In the genomic region with DNA sequence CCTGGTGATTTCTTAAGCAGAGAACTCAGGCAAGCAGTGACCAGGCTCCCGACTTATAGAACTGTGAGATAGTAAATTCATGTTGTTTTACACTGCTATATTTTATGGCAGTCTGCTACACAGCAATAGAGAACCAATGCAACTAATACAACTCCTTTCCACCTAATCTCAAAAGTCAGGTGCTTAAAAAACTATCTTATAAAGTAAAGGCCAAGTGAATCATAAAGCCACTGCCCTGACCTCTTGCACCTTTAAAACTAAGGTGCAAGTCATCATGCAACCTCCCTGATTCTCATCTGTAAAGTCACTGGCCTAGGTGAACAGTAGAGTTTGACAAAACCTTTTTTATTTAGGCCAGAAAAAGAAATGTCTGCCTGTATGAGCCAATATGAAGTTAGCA, we compare ENCODE assay signal across 16 cellular contexts.
DNase-seq lines count a peak whose midpoint lies in the region; TF ChIP-seq lines count a peak whose summit lies in the region.
"Had no signal": no experiment of that assay in that cellular context is flagged by ENCODE, and none has a peak within 500 bp of the region (broad histone marks: within the 10 kb centered on the region; RNA-seq: fewer than 3 reads in every experiment).

No MANE protein-coding gene starts in this region.

- in situ Hi-C loops in GM13977 (cut with MboI; ENCODE audit: low pct_unique_long_range_greater_than_20kb, low sequenced_read_pairs, unreplicated experiment): no loop called here

- H3K27ac ChIP-seq in VCaP: peak overlapping the region; percentile 88
- H3K27ac ChIP-seq in thyroid gland: peak overlapping the region; percentile 76 to 84 (median 83)

- H3K4me1 ChIP-seq in thyroid gland: peaks cover 38 to 44% of the 10 kb centered on the region in 2 donors

- no peaks in the 10 kb centered on the region for H3K27me3 ChIP-seq in thyroid gland

- WGBS in thyroid gland, 2 donors: 90 to 100% methylated on average over 1 of the region's 1 CpG

- intact Hi-C loops in thyroid gland (cut with DNase I): no loop called here

- no peaks in the 10 kb centered on the region for H3K36me3 ChIP-seq in thyroid gland

- H3K36me3 Mint-ChIP-seq in activated naive CD4-positive, alpha-beta T cell treated with anti-CD3 and anti-CD28 coated beads, Interleukin-2, amount 50 U/mL, for 24 hours: no peaks in the 10 kb centered on the region
- no peaks in the 10 kb centered on the region for H3K36me3 Mint-ChIP-seq in nephron (ENCODE audit: low read depth)

- no peaks in the 10 kb centered on the region for H3K27me3 Mint-ChIP-seq in activated naive CD4-positive, alpha-beta T cell treated with anti-CD3 and anti-CD28 coated beads, Interleukin-2, amount 50 U/mL, for 24 hours
- H3K27me3 Mint-ChIP-seq in nephron (ENCODE audit: low read depth): no peaks in the 10 kb centered on the region

- peak overlapping the region; percentile 30 for H3K27ac Mint-ChIP-seq in activated naive CD4-positive, alpha-beta T cell treated with anti-CD3 and anti-CD28 coated beads, Interleukin-2, amount 50 U/mL, for 24 hours
- peak overlapping the region in 2 of 3 experiments; percentile 72 to 73 for H3K27ac Mint-ChIP-seq in nephron
- H3K27ac Mint-ChIP-seq: HFFc6 had no signal

- H3K9me3 Mint-ChIP-seq in activated naive CD4-positive, alpha-beta T cell treated with anti-CD3 and anti-CD28 coated beads, Interleukin-2, amount 50 U/mL, for 24 hours: no peaks in the 10 kb centered on the region
- peaks cover 13% of the 10 kb centered on the region for H3K9me3 Mint-ChIP-seq in nephron
- H3K9me3 Mint-ChIP-seq: HFFc6 had no signal

- no peaks in the 10 kb centered on the region for H3K9me3 ChIP-seq in thyroid gland

- no peak overlapping the region for H3K4me3 ChIP-seq in thyroid gland (replicated peaks in 1 of 3)

- no peak overlapping the region for H3K4me3 Mint-ChIP-seq in activated naive CD4-positive, alpha-beta T cell treated with anti-CD3 and anti-CD28 coated beads, Interleukin-2, amount 50 U/mL, for 24 hours
- no peak overlapping the region for H3K4me3 Mint-ChIP-seq in nephron
- H3K4me3 Mint-ChIP-seq: HFFc6 had no signal

- no peak for TF ChIP-seq POLR2A in thyroid gland (IDR thresholded peaks at IDR 0.05)

- DNase-seq in activated naive CD4-positive, alpha-beta T cell treated with anti-CD3 and anti-CD28 coated beads, Interleukin-2, amount 50 U/mL, for 16 hours: no peak
- no peak for DNase-seq in thyroid gland
- DNase-seq in CD1c-positive myeloid dendritic cell (ENCODE audit: extremely low spot score): no peak
- DNase-seq in GM13977 (ENCODE audit: low spot score): no peak
- DNase-seq: AML-193, DMS79 treated with DMSO at 0.1 percent for 48 hours, HFFc6, KG1, NCI-H1105 treated with DMSO at 0.1 percent for 48 hours, NCI-H1694, NCI-H2081 treated with DMSO at 0.1 percent for 48 hours, NCI-H446 treated with DMSO at 0.1 percent for 48 hours, SHP77 had no signal

- TF ChIP-seq CTCF in VCaP (conservative IDR thresholded peaks at IDR 0.05): no peak
- TF ChIP-seq CTCF in nephron (IDR thresholded peaks at IDR 0.05; ENCODE audit: unreplicated experiment in 3 of 3): no peak
- no peak for TF ChIP-seq CTCF in thyroid gland (IDR thresholded peaks at IDR 0.05)
- no peak for TF ChIP-seq CTCF in GM13977 (IDR thresholded peaks at IDR 0.05; ENCODE audit: extremely low read depth, insufficient read depth, missing control alignments)

- peaks cover 55% of the 10 kb centered on the region for H3K4me1 Mint-ChIP-seq in activated naive CD4-positive, alpha-beta T cell treated with anti-CD3 and anti-CD28 coated beads, Interleukin-2, amount 50 U/mL, for 24 hours
- peaks cover 30% of the 10 kb centered on the region for H3K4me1 Mint-ChIP-seq in nephron
